Comparison of ENCODE assay signal across 8 cellular contexts in the genomic region with DNA sequence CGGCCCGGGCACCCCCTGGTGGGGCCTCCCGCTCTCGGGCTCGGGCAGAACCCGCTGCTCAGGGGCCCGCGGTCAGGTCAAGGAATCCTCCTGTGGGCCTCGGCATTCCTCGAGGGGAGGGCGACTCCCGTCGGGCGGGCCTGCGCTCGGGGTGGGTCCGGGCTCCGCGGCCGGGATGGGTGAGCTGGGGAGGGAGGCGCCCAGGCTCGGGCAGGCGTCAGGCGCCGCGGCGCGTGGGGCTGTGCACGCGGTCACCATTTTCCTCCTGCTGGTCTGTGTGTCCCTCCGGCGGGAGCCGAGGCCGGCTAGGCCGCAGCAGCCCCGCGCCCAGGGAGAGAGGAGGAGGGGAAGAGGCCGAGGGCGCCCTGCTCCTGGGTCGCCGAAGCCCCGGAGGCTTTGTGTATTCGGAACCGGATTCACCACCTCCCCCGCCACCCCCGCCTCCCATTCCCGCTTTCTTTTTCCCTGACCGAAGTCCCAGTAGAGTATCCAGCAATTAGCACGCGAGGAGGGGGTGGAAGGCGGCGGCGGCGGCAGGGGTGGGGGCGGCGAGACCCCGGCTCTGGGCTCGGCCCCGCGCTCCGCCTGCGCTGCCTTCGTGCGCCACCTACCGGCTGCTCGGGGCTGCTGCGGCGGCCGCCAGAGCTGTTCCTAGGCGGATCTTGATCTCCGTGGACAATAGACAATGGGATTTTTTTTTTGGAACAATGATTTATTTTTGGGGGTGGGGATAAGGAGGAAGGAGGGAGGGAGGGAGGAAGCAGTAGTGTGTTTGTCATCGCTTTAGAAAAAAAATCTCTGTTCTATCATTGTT.
DNase-seq lines count a peak whose midpoint lies in the region; ATAC-seq and TF ChIP-seq lines count a peak whose summit lies in the region.

No MANE protein-coding gene starts in this region.

- no peaks in the 10 kb centered on the region for H3K79me2 ChIP-seq in ACC112 (ENCODE audit: control insufficient read depth, insufficient read depth, low read length, unreplicated experiment)

- peak overlapping the region; percentile 86 for H3K9ac ChIP-seq in NT2/D1 (ENCODE audit: insufficient read length, low read depth)

- H3K4me1 ChIP-seq in ACC112 (ENCODE audit: control insufficient read depth, insufficient read depth, low read length, unreplicated experiment) (peaks cover 43% of the 10 kb centered on the region), NT2/D1 (ENCODE audit: insufficient read depth, insufficient read length) (peaks cover 5% of the 10 kb centered on the region)

- ATAC-seq in GM18868 (IDR thresholded peaks at IDR 0.05; ENCODE audit: unreplicated experiment): peak; percentile 70

- H2AFZ ChIP-seq in ACC112 (ENCODE audit: low read length, unreplicated experiment): peak overlapping the region; percentile 28

- no peak overlapping the region for H3K27ac Mint-ChIP-seq in activated T-cell treated with anti-CD3 and anti-CD28 coated beads, Interleukin-2, amount 50 U/mL, for 24 hours

- H3K27me3 ChIP-seq in ACC112 (ENCODE audit: insufficient read depth, low read length): no peaks in the 10 kb centered on the region
- no peaks in the 10 kb centered on the region for H3K27me3 ChIP-seq in HL-60 (ENCODE audit: insufficient read depth, poor library complexity, severe bottlenecking)
- H3K27me3 ChIP-seq in NT2/D1 (ENCODE audit: insufficient read depth, insufficient read length): peaks cover 6% of the 10 kb centered on the region

- no peaks in the 10 kb centered on the region for H3K9me3 ChIP-seq in NT2/D1 (ENCODE audit: insufficient read depth, low read length)

- peaks cover 43% of the 10 kb centered on the region for H3K4me1 Mint-ChIP-seq in activated T-cell treated with anti-CD3 and anti-CD28 coated beads, Interleukin-2, amount 50 U/mL, for 24 hours (ENCODE audit: low read depth)

- DNase-seq in HL-60 (ENCODE audit: low read depth in 1 of 2, low spot score in 1 of 2) (peak; percentile 28 to 46), NT2/D1 (ENCODE audit: low read depth, low spot score) (peak; percentile 28), erythroblast (lab: John Stamatoyannopoulos, UW) (peak; percentile 43 to 68), mucosa of gallbladder (ENCODE audit: low spot score) (peak; percentile 59)
- DNase-seq in activated T-cell treated with anti-CD3 and anti-CD28 coated beads, Interleukin-2, amount 50 U/mL, for 24 hours: peak; percentile 80
- peak; percentile 23 to 47 for DNase-seq in stimulated activated CD8-positive, alpha-beta memory T cell treated with anti-CD3 and anti-CD28 coated beads, Interleukin-7, amount 100 ng/mL, for 1 hour (ENCODE audit: low read depth in 2 of 2)

- H3K4me3 ChIP-seq in ACC112 (ENCODE audit: low read depth, low read length): peak overlapping the region; percentile 74
- H3K4me3 ChIP-seq in HL-60 (replicated peaks; ENCODE audit: insufficient read depth, low read length): peak overlapping the region; percentile 55
- H3K4me3 ChIP-seq in NT2/D1 (ENCODE audit: insufficient read length, low read depth): peak overlapping the region; percentile 55

- TF ChIP-seq CTCF in HL-60 (IDR thresholded peaks at IDR 0.05; ENCODE audit: insufficient read depth, low read length): peak; percentile 79

- H3K4me3 Mint-ChIP-seq in activated T-cell treated with anti-CD3 and anti-CD28 coated beads, Interleukin-2, amount 50 U/mL, for 24 hours: peak overlapping the region; percentile 23

- no peak for TF ChIP-seq POLR2A in erythroblast (IDR thresholded peaks at IDR 0.05; ENCODE audit: low read length)

- H3K27ac ChIP-seq in ACC112 (ENCODE audit: low read depth, low read length) (peak overlapping the region; percentile 27; the same call in 1 of the 2 replicates), HL-60 (replicated peaks) (peak overlapping the region; percentile 74)

- H3K36me3 Mint-ChIP-seq in activated T-cell treated with anti-CD3 and anti-CD28 coated beads, Interleukin-2, amount 50 U/mL, for 24 hours (ENCODE audit: low read depth): no peaks in the 10 kb centered on the region

- H3K9me3 Mint-ChIP-seq in activated T-cell treated with anti-CD3 and anti-CD28 coated beads, Interleukin-2, amount 50 U/mL, for 24 hours: no peaks in the 10 kb centered on the region

- H3K36me3 ChIP-seq in ACC112 (ENCODE audit: insufficient read depth, low read length): no peaks in the 10 kb centered on the region
- no peaks in the 10 kb centered on the region for H3K36me3 ChIP-seq in NT2/D1 (ENCODE audit: insufficient read depth, insufficient read length, low read length)

- H3K27me3 Mint-ChIP-seq in activated T-cell treated with anti-CD3 and anti-CD28 coated beads, Interleukin-2, amount 50 U/mL, for 24 hours: peaks cover 39% of the 10 kb centered on the region

Comparison
In these comparisons a context has a peak if more than half of its experiments do, and no peak if none do; other contexts are left out.
1. Peak in every context shown above with its lines: DNase-seq, ATAC-seq, H3K4me3 ChIP-seq and H3K27ac ChIP-seq.
2. DNase-seq: peak in every context shown above with its lines; median percentile 80 in activated T-cell treated with anti-CD3 and anti-CD28 coated beads, Interleukin-2, amount 50 U/mL, for 24 hours; 59 in mucosa of gallbladder; 56 in erythroblast; 37 in HL-60; 35 in stimulated activated CD8-positive, alpha-beta memory T cell treated with anti-CD3 and anti-CD28 coated beads, Interleukin-7, amount 100 ng/mL, for 1 hour; 28 in NT2/D1.